In the genomic region with DNA sequence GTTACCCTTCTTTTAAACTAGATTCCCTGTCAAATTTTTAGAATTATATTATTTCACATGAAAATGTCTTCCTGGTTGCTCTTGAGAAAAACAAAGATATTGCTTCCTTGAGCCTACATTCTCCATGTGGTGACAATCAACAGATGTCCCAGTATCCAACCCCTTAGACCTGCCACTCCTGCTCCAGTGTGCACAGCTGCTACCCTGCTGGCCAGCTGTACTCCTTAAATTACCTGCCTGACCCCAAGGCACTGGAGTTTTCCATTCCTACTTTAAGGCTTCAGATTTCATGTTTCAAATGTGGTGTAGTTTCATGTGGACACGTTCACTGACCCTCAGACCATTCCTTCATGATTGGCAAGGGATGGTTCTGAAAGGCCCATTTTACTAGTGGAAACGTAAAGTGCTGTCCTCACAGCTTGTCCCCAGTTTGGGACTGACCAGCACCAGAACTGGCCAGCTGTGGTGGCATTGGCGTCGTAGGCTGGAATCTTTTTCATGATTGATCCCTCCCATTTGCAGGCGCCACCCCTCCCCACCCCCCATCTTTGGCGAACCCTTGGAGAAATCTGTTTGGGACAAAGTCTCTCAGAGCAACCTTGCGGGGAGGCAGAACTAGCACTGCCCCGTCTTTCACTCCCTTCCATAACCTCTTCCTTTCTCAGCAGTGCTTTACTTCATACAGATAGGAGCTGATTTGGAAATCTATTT, we compare ENCODE assay signal across 1 cellular context.
TF ChIP-seq lines count a peak whose summit lies in the region.

No MANE protein-coding gene starts in this region.

TF ChIP-seq in IMR-90, 13 proteins besides CTCF, POLR2A, EP300 and RAD21:
- TF ChIP-seq NFE2L2 (IDR thresholded peaks at IDR 0.05; ENCODE audit: low read depth, low read length) (no peak), RFX5 (IDR thresholded peaks at IDR 0.05; ENCODE audit: low read depth, low read length) (no peak), CHD1 (IDR thresholded peaks at IDR 0.05; ENCODE audit: low read depth, low read length) (no peak), BHLHE40 (IDR thresholded peaks at IDR 0.05; ENCODE audit: low read depth, low read length) (no peak), FOS (IDR thresholded peaks at IDR 0.05; ENCODE audit: low read depth, low read length) (no peak), MAFK (IDR thresholded peaks at IDR 0.05; ENCODE audit: low read depth, low read length) (no peak), SMC3 (IDR thresholded peaks at IDR 0.05; ENCODE audit: low read depth, low read length) (no peak), RCOR1 (IDR thresholded peaks at IDR 0.05; ENCODE audit: insufficient replicate concordance, low read length) (no peak), MXI1 (IDR thresholded peaks at IDR 0.05; ENCODE audit: borderline replicate concordance, low read depth, low read length) (no peak), ELK1 (IDR thresholded peaks at IDR 0.05; ENCODE audit: borderline replicate concordance, low read depth, low read length) (no peak)
